In the genomic region with DNA sequence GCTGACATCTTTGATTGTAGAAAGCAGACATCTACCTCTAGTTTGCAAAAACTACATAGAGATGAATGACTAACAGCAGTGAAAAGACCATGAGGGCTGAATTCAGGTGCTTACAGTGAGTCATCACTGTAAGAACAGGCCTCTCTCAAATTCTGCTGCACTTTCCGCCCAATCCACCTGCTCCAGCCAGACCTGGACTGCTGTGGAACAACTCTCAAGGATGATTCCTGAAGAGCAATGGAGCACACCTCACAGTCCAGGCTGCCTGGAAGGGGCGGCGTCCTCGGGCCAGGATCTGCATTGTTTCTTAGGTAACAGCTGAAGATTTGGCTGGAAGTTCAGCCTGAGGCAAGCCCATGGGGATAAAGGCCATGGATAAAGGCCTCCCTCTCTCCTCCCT, we compare ENCODE assay signal across 27 cellular contexts. TPM values are rescaled to one million over a fixed set of nuclear protein-coding genes. Genes with fewer than 3 reads are reported as not detected.
"Had no signal": no experiment of that assay in that cellular context is flagged by ENCODE, and none has a peak within 500 bp of the region (broad histone marks: within the 10 kb centered on the region; RNA-seq: fewer than 3 reads in every experiment).

No MANE protein-coding gene starts in this region.

- FAIRE-seq: keratinocyte, TTC549 had no signal

- H3K27ac Mint-ChIP-seq: activated CD4-positive, alpha-beta T cell treated with anti-CD3 and anti-CD28 coated beads, Interleukin-2, amount 10 ng/mL, durations not matched to agents 7 days and 5 days had no signal

- H3K27me3 ChIP-seq: gastroesophageal sphincter, heart left ventricle, right atrium auricular region, tibial artery had no signal

- H3K4me3 Mint-ChIP-seq: activated CD4-positive, alpha-beta T cell treated with anti-CD3 and anti-CD28 coated beads, Interleukin-2, amount 10 ng/mL, durations not matched to agents 7 days and 5 days; activated CD8-positive, alpha-beta T cell treated with anti-CD3 and anti-CD28 coated beads for 36 hours; activated T-cell treated with anti-CD3 and anti-CD28 coated beads, Interleukin-2, amount 50 U/mL, for 72 hours; brain; mesothelial cell of epicardium; natural killer cell; stimulated activated naive CD8-positive, alpha-beta T cell treated with anti-CD3 and anti-CD28 coated beads, Interleukin-15, amount 100 ng/mL, for 72 hours had no signal

- H3K4me3 ChIP-seq: gastroesophageal sphincter, heart left ventricle, right atrium auricular region, tibial artery had no signal

- H3K9me3 ChIP-seq: gastroesophageal sphincter, heart left ventricle, right atrium auricular region, tibial artery had no signal

- DNase-seq: activated CD4-positive, alpha-beta T cell treated with anti-CD3 and anti-CD28 coated beads, Interleukin-2, amount 10 ng/mL, durations not matched to agents 7 days and 5 days; activated CD4-positive, CD25-positive, alpha-beta regulatory T cell treated with anti-CD3 and anti-CD28 coated beads, Interleukin-2, amount 50 U/mL, for 72 hours; activated CD8-positive, alpha-beta T cell treated with anti-CD3 and anti-CD28 coated beads for 36 hours; activated effector memory CD4-positive, alpha-beta T cell treated with Interleukin-2 at 50 U/mL for 16 hours; activated naive CD4-positive, alpha-beta T cell treated with anti-CD3 and anti-CD28 coated beads, Interleukin-2, amount 50 U/mL, for 16 hours; activated T-cell treated with anti-CD3 and anti-CD28 coated beads, Interleukin-2, amount 50 U/mL, for 72 hours; aorta; caudate nucleus; dermis blood vessel endothelial cell; effector CD8-positive, alpha-beta T cell; heart left ventricle; natural killer cell; stimulated activated CD4-positive, alpha-beta T cell treated with anti-CD3 and anti-CD28 coated beads, Interleukin-4, amount 100 ng/mL, for 24 hours; stimulated activated naive CD8-positive, alpha-beta T cell treated with anti-CD3 and anti-CD28 coated beads, Interleukin-15, amount 100 ng/mL, for 72 hours; T-helper 1 cell; tibial artery; WERI-Rb-1 had no signal

- H3K27me3 Mint-ChIP-seq: activated CD8-positive, alpha-beta T cell treated with anti-CD3 and anti-CD28 coated beads for 36 hours; progenitor cell of endocrine pancreas had no signal

- ATAC-seq: activated CD8-positive, alpha-beta T cell treated with anti-CD3 and anti-CD28 coated beads for 36 hours; gastroesophageal sphincter; left lobe of liver; natural killer cell; SK-N-SH treated with all-trans-retinoic acid at 6 μM for 48 hours had no signal

- H3K9me3 Mint-ChIP-seq: activated CD4-positive, alpha-beta T cell treated with anti-CD3 and anti-CD28 coated beads, Interleukin-2, amount 10 ng/mL, durations not matched to agents 7 days and 5 days; activated CD8-positive, alpha-beta T cell treated with anti-CD3 and anti-CD28 coated beads for 36 hours; activated T-cell treated with anti-CD3 and anti-CD28 coated beads, Interleukin-2, amount 50 U/mL, for 72 hours; mesothelial cell of epicardium; natural killer cell; stimulated activated naive CD8-positive, alpha-beta T cell treated with anti-CD3 and anti-CD28 coated beads, Interleukin-15, amount 100 ng/mL, for 72 hours had no signal

- H3K27ac ChIP-seq: gastroesophageal sphincter, heart left ventricle, right atrium auricular region, tibial artery, WERI-Rb-1 had no signal

- H3K36me3 ChIP-seq: WERI-Rb-1 had no signal

RNA-seq across cellular contexts. Expression of gene APOL4, which starts 22.6 kb away (rescaled TPM):
- total RNA-seq: osteocyte, progenitor cell of endocrine pancreas had no signal
